Comparison of ENCODE assay signal across 10 cellular contexts in the genomic region with DNA sequence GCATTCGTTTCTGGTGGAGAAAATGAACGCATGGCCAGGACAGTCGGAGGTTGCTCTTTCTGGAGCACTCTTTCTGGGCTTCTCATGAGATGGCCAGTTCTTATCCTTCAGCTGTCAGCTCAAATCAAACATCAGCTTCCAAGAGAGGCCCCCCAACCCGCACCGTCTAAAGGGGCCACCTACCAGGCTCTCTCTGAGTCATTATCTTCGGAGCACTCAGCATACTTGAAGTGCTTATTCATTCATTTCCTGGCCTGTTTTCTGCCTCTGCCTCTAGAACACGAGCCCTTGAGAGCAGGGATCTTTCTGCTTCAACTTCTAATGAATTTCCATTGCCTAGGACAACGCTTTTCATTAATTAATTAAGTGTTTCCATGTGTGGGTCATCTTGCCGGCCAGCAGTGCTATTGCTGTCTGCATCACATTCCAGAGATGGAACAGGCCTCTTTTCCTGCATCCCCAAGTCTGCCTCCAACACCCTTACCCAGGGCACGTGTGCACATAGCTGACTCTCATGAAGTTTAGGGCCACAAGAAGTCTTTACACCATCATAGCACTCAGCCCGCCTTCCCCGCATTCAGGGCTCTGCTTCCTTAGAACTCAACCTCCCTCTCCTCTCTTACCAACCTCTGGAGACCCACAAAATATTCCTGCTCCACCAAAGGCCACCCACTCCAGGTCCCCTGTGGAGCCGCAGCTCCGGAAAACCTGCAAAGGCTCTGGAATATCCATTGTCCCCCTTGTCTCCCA. TPM values are rescaled to one million over a fixed set of nuclear protein-coding genes. Genes with fewer than 3 reads are reported as not detected.
DNase-seq lines count a peak whose midpoint lies in the region; ATAC-seq and TF ChIP-seq lines count a peak whose summit lies in the region.
"Had no signal": no experiment of that assay in that cellular context is flagged by ENCODE, and none has a peak within 500 bp of the region (broad histone marks: within the 10 kb centered on the region; RNA-seq: fewer than 3 reads in every experiment).

No MANE protein-coding gene starts in this region.

- peak overlapping the region; percentile 32 for H3K27ac ChIP-seq in endodermal cell (ENCODE audit: low read depth, low read length)

- intact Hi-C loops in CD14-positive monocyte (cut with micrococcal nuclease) = no loop called here

- H3K9me3 ChIP-seq in endodermal cell (ENCODE audit: control insufficient read depth, low read length) = no peaks in the 10 kb centered on the region

- H3K36me3 ChIP-seq in endodermal cell (ENCODE audit: control insufficient read depth, insufficient read depth, low read length) = no peaks in the 10 kb centered on the region

- H3K27ac Mint-ChIP-seq in CD14-positive monocyte = no peak overlapping the region
- peak overlapping the region; percentile 27 for H3K27ac Mint-ChIP-seq in endodermal cell
- peak overlapping the region; percentile 51 for H3K27ac Mint-ChIP-seq in neural crest cell (ENCODE audit: unreplicated experiment)
- H3K27ac Mint-ChIP-seq: activated T-helper 1 cell treated with anti-CD3 and anti-CD28 coated beads, Interleukin-12 subunit alpha, Interleukin-12 subunit beta, Interleukin-2, Interleukin-4 antibody, amounts not matched to agents 30 ng/mL and 10 ng/mL and 1 ng/mL, durations not matched to agents 14 hours and 24 hours and 36 hours had no signal

- H3K4me3 Mint-ChIP-seq in CD14-positive monocyte = peak overlapping the region in 1 of 2 donors; percentile 43
- H3K4me3 Mint-ChIP-seq in endodermal cell = no peak overlapping the region
- no peak overlapping the region for H3K4me3 Mint-ChIP-seq in neural crest cell
- H3K4me3 Mint-ChIP-seq: activated T-helper 1 cell treated with anti-CD3 and anti-CD28 coated beads, Interleukin-12 subunit alpha, Interleukin-12 subunit beta, Interleukin-2, Interleukin-4 antibody, amounts not matched to agents 30 ng/mL and 10 ng/mL and 1 ng/mL, durations not matched to agents 14 hours and 24 hours and 36 hours had no signal

- H3K27me3 Mint-ChIP-seq in CD14-positive monocyte (ENCODE audit: low read depth in 3 of 3) = peaks cover 66 to 75% (median 69%) of the 10 kb centered on the region in 3 donors
- H3K27me3 Mint-ChIP-seq in endodermal cell (ENCODE audit: insufficient read depth) = peaks cover 3% of the 10 kb centered on the region
- H3K27me3 Mint-ChIP-seq in neural crest cell (ENCODE audit: low read depth) = no peaks in the 10 kb centered on the region

- no peak for ATAC-seq in HG03097 (IDR thresholded peaks at IDR 0.05; ENCODE audit: low FRiP score, unreplicated experiment)

- H3K4me3 ChIP-seq in endodermal cell (ENCODE audit: low read length) = no peak overlapping the region

- DNase-seq in CD14-positive monocyte (ENCODE audit: low spot score) (peak; percentile 10), NCI-H226 (peak; percentile 84), endodermal cell (peak; percentile 56), neural crest cell (ENCODE audit: low read depth, low spot score) (no peak), NCI-H2196 (lab: John Stamatoyannopoulos, UW; ENCODE audit: unreplicated experiment) (no peak), NCI-H1092 (lab: John Stamatoyannopoulos, UW) (no peak), NK-92 (lab: John Stamatoyannopoulos, UW; ENCODE audit: unreplicated experiment) (no peak)
- DNase-seq: NCI-H69 had no signal

- H3K36me3 Mint-ChIP-seq in CD14-positive monocyte = no peaks in the 10 kb centered on the region
- no peaks in the 10 kb centered on the region for H3K36me3 Mint-ChIP-seq in endodermal cell (ENCODE audit: low read depth)
- H3K36me3 Mint-ChIP-seq in neural crest cell (ENCODE audit: low read depth) = no peaks in the 10 kb centered on the region

- peaks cover 6% of the 10 kb centered on the region for H3K4me1 ChIP-seq in endodermal cell (ENCODE audit: control insufficient read depth, insufficient read depth, low read length)

- H3K4me1 Mint-ChIP-seq in CD14-positive monocyte (peaks cover 4% of the 10 kb centered on the region), endodermal cell (peaks cover 28% of the 10 kb centered on the region), neural crest cell (peaks cover 65% of the 10 kb centered on the region)

- TF ChIP-seq CTCF in CD14-positive monocyte (IDR thresholded peaks at IDR 0.05) (no peak), endodermal cell (conservative IDR thresholded peaks at IDR 0.05) (no peak), neural crest cell (conservative IDR thresholded peaks at IDR 0.05) (no peak)

- 58 to 62% methylated on average over 11 to 14 of the region's 14 CpGs for WGBS in endodermal cell (ENCODE audit: insufficient coverage in 1 of 2, insufficient read length in 1 of 2), 2 experiments

- H3K9ac ChIP-seq in endodermal cell (ENCODE audit: extremely low read depth, low read length, poor library complexity, severe bottlenecking) = no peak overlapping the region

- H3K27me3 ChIP-seq in endodermal cell (ENCODE audit: control insufficient read depth, insufficient read depth, low read length, poor library complexity, severe bottlenecking) = peaks cover 27% of the 10 kb centered on the region

- H3K9me3 Mint-ChIP-seq in CD14-positive monocyte (peaks cover 0 to 3% (median 0%) of the 10 kb centered on the region in 7 donors), endodermal cell (no peaks in the 10 kb centered on the region), neural crest cell (no peaks in the 10 kb centered on the region)
- H3K9me3 Mint-ChIP-seq: activated T-helper 1 cell treated with anti-CD3 and anti-CD28 coated beads, Interleukin-12 subunit alpha, Interleukin-12 subunit beta, Interleukin-2, Interleukin-4 antibody, amounts not matched to agents 30 ng/mL and 10 ng/mL and 1 ng/mL, durations not matched to agents 14 hours and 24 hours and 36 hours had no signal

RNA-seq across cellular contexts. Expression of a gene that starts 52.1 kb away (rescaled TPM):
- polyA plus RNA-seq in CD14-positive monocyte = 1,000 to 10,000 TPM; 1,019 to 1,153 TPM
- total RNA-seq in endodermal cell (not detected), neural crest cell (1.0 and 1.5 TPM in 2 replicates)
- 0.93 TPM for polyA plus RNA-seq in endodermal cell (2013, experiment 1 of 2)
- polyA plus RNA-seq in endodermal cell (2013, experiment 2 of 2) = 0.58 TPM

Comparison
In these comparisons a context has a peak if more than half of its experiments do, and no peak if none do; other contexts are left out.
1. DNase-seq: peak in CD14-positive monocyte (single experiment), NCI-H226 (single experiment) and endodermal cell (single experiment); none in neural crest cell (single experiment), NCI-H2196 (single experiment), NCI-H1092 (single experiment) and NK-92 (single experiment).
2. H3K27ac Mint-ChIP-seq: peak in endodermal cell (single experiment) and neural crest cell (single experiment); none in CD14-positive monocyte (0 of 7).